21 cellular contexts compared by ENCODE assay signal in the genomic region with DNA sequence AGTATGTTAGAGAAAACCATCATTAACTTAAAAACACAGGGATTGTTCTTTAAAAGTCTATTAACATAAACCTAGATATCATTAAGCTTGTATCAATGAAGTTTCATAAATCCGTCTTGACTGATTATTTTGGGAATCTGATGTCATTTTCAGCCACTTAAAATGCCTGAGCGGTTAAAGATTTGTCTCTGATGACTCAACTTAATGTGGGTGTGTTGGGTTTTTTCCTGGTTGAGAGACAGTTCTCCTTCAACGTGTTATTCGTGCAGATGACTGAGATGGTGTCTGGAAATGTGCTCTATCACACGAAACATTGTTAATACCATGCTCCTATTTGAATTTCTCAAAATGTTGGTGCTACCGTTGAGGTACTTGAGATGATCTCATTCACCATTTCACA.
DNase-seq lines count a peak whose midpoint lies in the region; ATAC-seq and TF ChIP-seq lines count a peak whose summit lies in the region.
"Had no signal": no experiment of that assay in that cellular context is flagged by ENCODE, and none has a peak within 500 bp of the region (broad histone marks: within the 10 kb centered on the region; RNA-seq: fewer than 3 reads in every experiment).

No MANE protein-coding gene starts in this region.

- DNase-seq in A673 (ENCODE audit: low spot score) (peak; percentile 13), RKO (ENCODE audit: low spot score) (peak; percentile 40), glomerular visceral epithelial cell (ENCODE audit: extremely low spot score) (peak; percentile 59), psoas muscle (no peak), glutamatergic neuron (no peak), heart right ventricle (no peak)
- no peak for DNase-seq in stimulated activated CD4-positive, alpha-beta T cell treated with anti-CD3 and anti-CD28 coated beads, Interleukin-4, amount 100 ng/mL, for 24 hours
- DNase-seq: ACHN; activated CD4-positive, alpha-beta T cell treated with anti-CD3 and anti-CD28 coated beads for 4 hours; activated naive CD8-positive, alpha-beta T cell treated with anti-CD3 and anti-CD28 coated beads, Interleukin-2, amount 50 U/mL, for 24 hours; activated T-cell treated with anti-CD3 and anti-CD28 coated beads, Interleukin-2, amount 50 U/mL, for 4 hours; Calu3; erythroblast; NCI-H1417; NCI-H524; Peyer's patch; spleen had no signal

- no peak overlapping the region for H3K4me3 ChIP-seq in A673 (ENCODE audit: low read depth, low read length, poor library complexity, severe bottlenecking)
- no peak overlapping the region for H3K4me3 ChIP-seq in psoas muscle
- no peak overlapping the region for H3K4me3 ChIP-seq in heart right ventricle
- H3K4me3 ChIP-seq: K562, Peyer's patch, spleen had no signal

- WGBS in psoas muscle, 3 donors: 80 to 82% (median 81%) methylated on average over 6 of the region's 6 CpGs
- WGBS in heart right ventricle, 2 donors: 70 to 73% methylated on average over 6 of the region's 6 CpGs

- H3K9me3 Mint-ChIP-seq in glutamatergic neuron (ENCODE audit: unreplicated experiment): no peaks in the 10 kb centered on the region
- H3K9me3 Mint-ChIP-seq: activated T-cell treated with anti-CD3 and anti-CD28 coated beads, Interleukin-2, amount 50 U/mL, for 4 hours; T-helper 1 cell treated with Interleukin-12 subunit alpha and Interleukin-12 subunit beta and Interleukin-4 antibody, amounts not matched to agents 30 μg/mL and 1 μg/mL, for 36 hours had no signal

- H3K9me3 ChIP-seq in A673 (ENCODE audit: low read depth, low read length, poor library complexity, severe bottlenecking) (no peaks in the 10 kb centered on the region), psoas muscle (no peaks in the 10 kb centered on the region), heart right ventricle (no peaks in the 10 kb centered on the region)
- H3K9me3 ChIP-seq: Peyer's patch, spleen had no signal

- POLR2A ChIA-PET in A673 (lab: Charles Lee; ENCODE audit: low non-redundant PET): no interaction called here

- H3K27ac ChIP-seq in A673 (ENCODE audit: low read depth, low read length, poor library complexity, severe bottlenecking): no peak overlapping the region
- H3K27ac ChIP-seq in psoas muscle: no peak overlapping the region
- no peak overlapping the region for H3K27ac ChIP-seq in heart right ventricle
- H3K27ac ChIP-seq: Peyer's patch, spleen had no signal

- peaks cover 11% of the 10 kb centered on the region for H3K4me1 Mint-ChIP-seq in glutamatergic neuron (ENCODE audit: low read depth, unreplicated experiment)
- H3K4me1 Mint-ChIP-seq: memory B cell had no signal

- no peaks in the 10 kb centered on the region for H3K4me1 ChIP-seq in A673 (ENCODE audit: insufficient read depth, low read length, poor library complexity, severe bottlenecking)
- H3K4me1 ChIP-seq in psoas muscle: no peaks in the 10 kb centered on the region
- no peaks in the 10 kb centered on the region for H3K4me1 ChIP-seq in heart right ventricle
- H3K4me1 ChIP-seq: Peyer's patch, spleen had no signal

- TF ChIP-seq CTCF in A673 (conservative IDR thresholded peaks at IDR 0.05; ENCODE audit: low read depth, low read length) (no peak), psoas muscle (IDR thresholded peaks at IDR 0.05) (no peak), glutamatergic neuron (IDR thresholded peaks at IDR 0.05; ENCODE audit: partially characterized antibody, unreplicated experiment) (no peak), heart right ventricle (IDR thresholded peaks at IDR 0.05) (no peak)

- H3K36me3 Mint-ChIP-seq in glutamatergic neuron (ENCODE audit: unreplicated experiment): no peaks in the 10 kb centered on the region
- H3K36me3 Mint-ChIP-seq: memory B cell had no signal

- no peaks in the 10 kb centered on the region for H3K27me3 ChIP-seq in A673 (replicated peaks; ENCODE audit: insufficient read depth, low read depth, low read length, poor library complexity)
- H3K27me3 ChIP-seq in psoas muscle (ENCODE audit: insufficient read depth in 3 of 3, low read length in 2 of 3): no peaks in the 10 kb centered on the region
- no peaks in the 10 kb centered on the region for H3K27me3 ChIP-seq in heart right ventricle
- H3K27me3 ChIP-seq: Peyer's patch, spleen had no signal

- BruUV-seq in A673 (replicated peaks; lab: Mats Ljungman, UMichigan): no TSS peak

- intact Hi-C loops in A673 (cut with micrococcal nuclease; ENCODE audit: unreplicated experiment): no loop called here
- intact Hi-C loops in psoas muscle (cut with DNase I): no loop called here
- intact Hi-C loops in heart right ventricle (cut with DNase I): no loop called here

- H3K36me3 ChIP-seq in A673 (ENCODE audit: insufficient read depth, low read length, poor library complexity, severe bottlenecking) (no peaks in the 10 kb centered on the region), psoas muscle (ENCODE audit: insufficient read depth in 1 of 2, low read depth in 1 of 2) (no peaks in the 10 kb centered on the region), heart right ventricle (no peaks in the 10 kb centered on the region)
- H3K36me3 ChIP-seq: Peyer's patch, spleen had no signal

- ATAC-seq in GM18867 (IDR thresholded peaks at IDR 0.05; ENCODE audit: unreplicated experiment) (peak; percentile 33), psoas muscle (no peak), heart right ventricle (no peak)
- ATAC-seq: activated naive CD8-positive, alpha-beta T cell treated with anti-CD3 and anti-CD28 coated beads, Interleukin-2, amount 50 U/mL, for 24 hours; activated T-cell treated with anti-CD3 and anti-CD28 coated beads, Interleukin-2, amount 50 U/mL, for 4 hours; K562 had no signal

- no peak overlapping the region for H3K27ac Mint-ChIP-seq in glutamatergic neuron (ENCODE audit: unreplicated experiment)
- H3K27ac Mint-ChIP-seq: activated naive CD8-positive, alpha-beta T cell treated with anti-CD3 and anti-CD28 coated beads, Interleukin-2, amount 50 U/mL, for 24 hours; memory B cell; T-helper 1 cell treated with Interleukin-12 subunit alpha and Interleukin-12 subunit beta and Interleukin-4 antibody, amounts not matched to agents 30 μg/mL and 1 μg/mL, for 36 hours had no signal

- H3K4me3 Mint-ChIP-seq in glutamatergic neuron (ENCODE audit: unreplicated experiment): no peak overlapping the region
- H3K4me3 Mint-ChIP-seq: activated naive CD8-positive, alpha-beta T cell treated with anti-CD3 and anti-CD28 coated beads, Interleukin-2, amount 50 U/mL, for 24 hours; activated T-cell treated with anti-CD3 and anti-CD28 coated beads, Interleukin-2, amount 50 U/mL, for 4 hours; memory B cell; T-helper 1 cell treated with Interleukin-12 subunit alpha and Interleukin-12 subunit beta and Interleukin-4 antibody, amounts not matched to agents 30 μg/mL and 1 μg/mL, for 36 hours had no signal

- CTCF ChIA-PET in A673 (lab: Charles Lee): no interaction called here

- H3K27me3 Mint-ChIP-seq in glutamatergic neuron (ENCODE audit: unreplicated experiment): peaks cover 5% of the 10 kb centered on the region
- H3K27me3 Mint-ChIP-seq: activated naive CD8-positive, alpha-beta T cell treated with anti-CD3 and anti-CD28 coated beads, Interleukin-2, amount 50 U/mL, for 24 hours; memory B cell had no signal

Comparison
In these comparisons a context has a peak if more than half of its experiments do, and no peak if none do; other contexts are left out.
1. DNase-seq: peak in A673 (single experiment), RKO (single experiment) and glomerular visceral epithelial cell (single experiment); none in psoas muscle (0 of 2), glutamatergic neuron (single experiment), stimulated activated CD4-positive, alpha-beta T cell treated with anti-CD3 and anti-CD28 coated beads, Interleukin-4, amount 100 ng/mL, for 24 hours (single experiment) and heart right ventricle (0 of 2).